8 cellular contexts compared by ENCODE assay signal in genomic region chr22:23144926-23145906, GRCh38. TPM values are rescaled to one million over a fixed set of nuclear protein-coding genes. Genes with fewer than 3 reads are reported as not detected.
DNase-seq lines count a peak whose midpoint lies in the region; ATAC-seq, FAIRE-seq and TF ChIP-seq lines count a peak whose summit lies in the region.

Gene RAB36 (plus strand): TSS chr22:23145477. CDS start chr22:23146617, 1,140 bp downstream.

- H3K36me3 ChIP-seq in H7 (replicated peaks; ENCODE audit: control insufficient read depth, insufficient read depth, low read length), result no peaks in the 10 kb centered on the region
- no peaks in the 10 kb centered on the region for H3K36me3 ChIP-seq in keratinocyte (ENCODE audit: control insufficient read depth in 2 of 2, extremely low read depth in 1 of 2, insufficient read depth in 2 of 2, low read length in 2 of 2)
- peaks cover 0 to 7% (median 0%) of the 10 kb centered on the region in 6 donors for H3K36me3 ChIP-seq in spleen

- H3K4me1 ChIP-seq in keratinocyte (ENCODE audit: control insufficient read depth, extremely low read depth, insufficient read depth, low read length), result peaks cover 29% of the 10 kb centered on the region
- H3K4me1 ChIP-seq in spleen, result peaks cover 26 to 89% (median 50%) of the 10 kb centered on the region in 6 donors

- H3K9me3 ChIP-seq in keratinocyte (ENCODE audit: control insufficient read depth, low read depth, low read length) (no peaks in the 10 kb centered on the region), spleen (no peaks in the 10 kb centered on the region)

- no peaks in the 10 kb centered on the region for H3K9me1 ChIP-seq in keratinocyte (ENCODE audit: control insufficient read depth, extremely low read depth, insufficient read depth, low read length)

- no peak for TF ChIP-seq CTCF in AG10803 (conservative IDR thresholded peaks at IDR 0.05; ENCODE audit: low read length)
- TF ChIP-seq CTCF in choroid plexus epithelial cell (conservative IDR thresholded peaks at IDR 0.05; ENCODE audit: low read depth, low read length), result no peak
- TF ChIP-seq CTCF in keratinocyte (optimal IDR thresholded peaks at IDR 0.05 in 1 of 3, IDR thresholded peaks at IDR 0.05 in 1 of 3, conservative IDR thresholded peaks at IDR 0.05 in 1 of 3; ENCODE audit: extremely low read depth in 1 of 3, insufficient read depth in 2 of 3, low read length in 3 of 3), result no peak
- no peak for TF ChIP-seq CTCF in spleen (IDR thresholded peaks at IDR 0.05 in 8 of 11, conservative IDR thresholded peaks at IDR 0.05 in 3 of 11)

- H2AFZ ChIP-seq in keratinocyte (ENCODE audit: control insufficient read depth, low read length), result peak within 1 kb of the TSS; percentile 87

- no peak for ATAC-seq in HG02884 (IDR thresholded peaks at IDR 0.05; ENCODE audit: unreplicated experiment)

- intact Hi-C loops in spleen (cut with DNase I; ENCODE audit: low total_unique reads), result no loop called here

- H3K4me3 ChIP-seq in AG10803 (ENCODE audit: low read length), result peak within 1 kb of the TSS; percentile 72
- peak within 1 kb of the TSS; percentile 55 for H3K4me3 ChIP-seq in H7 (ENCODE audit: insufficient read depth, low read depth, low read length)
- peak within 1 kb of the TSS; percentile 67 for H3K4me3 ChIP-seq in choroid plexus epithelial cell (ENCODE audit: low read depth, low read length)
- peak within 1 kb of the TSS; percentile 45 to 76 (median 74) for H3K4me3 ChIP-seq in keratinocyte (ENCODE audit: control insufficient read depth in 2 of 3, extremely low read depth in 1 of 3, insufficient read depth in 2 of 3, low read depth in 1 of 3, low read length in 3 of 3)
- peak within 1 kb of the TSS; percentile 24 to 71 (median 44) for H3K4me3 ChIP-seq in spleen

- peak; percentile 44 for FAIRE-seq in keratinocyte (lab: Jason Lieb, UNC)

- 10 to 16% (median 14%) methylated on average over 28 to 62 of the region's 62 CpGs for WGBS in spleen, 5 donors

- H3K27me3 ChIP-seq in H7 (ENCODE audit: control insufficient read depth, insufficient read depth, low read length), result peaks cover 4% of the 10 kb centered on the region
- no peaks in the 10 kb centered on the region for H3K27me3 ChIP-seq in keratinocyte (ENCODE audit: control insufficient read depth, extremely low read depth, insufficient read depth, low read length)
- H3K27me3 ChIP-seq in spleen (replicated peaks in 1 of 7), result no peaks in the 10 kb centered on the region

- H3K27ac ChIP-seq in keratinocyte (ENCODE audit: control insufficient read depth, insufficient read depth, low read length), result peak within 1 kb of the TSS; percentile 46
- peak within 1 kb of the TSS in 7 of 8 donors; percentile 15 to 80 (median 65) for H3K27ac ChIP-seq in spleen

- no peak for TF ChIP-seq POLR2A in spleen (IDR thresholded peaks at IDR 0.05)

- H3K9ac ChIP-seq in keratinocyte (ENCODE audit: control insufficient read depth, extremely low read depth, insufficient read depth, low read length), result peak within 1 kb of the TSS; percentile 74

- peak within 1 kb of the TSS; percentile 85 for H3K4me2 ChIP-seq in keratinocyte (ENCODE audit: control insufficient read depth, extremely low read depth, insufficient read depth, low read depth, low read length)

- H4K20me1 ChIP-seq in keratinocyte (ENCODE audit: control insufficient read depth, extremely low read depth, insufficient read depth, low read length), result peaks cover 3% of the 10 kb centered on the region

- dilution Hi-C loops in keratinocyte (cut with MboI; ENCODE audit: extremely low pct_ligation_motif_present, low sequenced_read_pairs), result no loop called here

- H3K79me2 ChIP-seq in keratinocyte (ENCODE audit: control insufficient read depth, insufficient read depth, low read length), result no peaks in the 10 kb centered on the region

- DNase-seq in AG10803 (ENCODE audit: low read depth) (peak; percentile 97), H7 (peak; percentile 99), NCI-H2227 (lab: John Stamatoyannopoulos, UW; ENCODE audit: unreplicated experiment) (peak; percentile 99), choroid plexus epithelial cell (ENCODE audit: low read depth) (peak; percentile 100), keratinocyte (ENCODE audit: low read depth, low spot score) (peak; percentile 99), spleen (peak; percentile 99)
- peak; percentile 90 for DNase-seq in activated CD4-positive, alpha-beta T cell treated with anti-CD3 and anti-CD28 coated beads for 48 hours

RNA-seq across cellular contexts. Expression of gene RAB36, which starts in this region (rescaled TPM):
- total RNA-seq in H7 (2014; rRNA removed; shearing (Covaris generic)), result 0.81 and 1.7 TPM in 2 replicates
- polyA plus RNA-seq in keratinocyte (1.7 to 4.9 TPM (median 1.9 TPM) in 3 replicates), spleen (1 to 10 TPM; 1.0 to 1.3 (median 1.2) TPM)
- not detected for polyA plus RNA-seq in keratinocyte (2011; ENCODE audit: low read depth)
- 2.0 and 2.6 TPM in 2 replicates for polyA plus RNA-seq in keratinocyte (2011; cell fraction: cytosol; rRNA removed)
- 3.8 and 5.6 TPM in 2 replicates for polyA plus RNA-seq in keratinocyte (2011; cell fraction: nucleus; rRNA removed)
- polyA plus RNA-seq in keratinocyte (2012; ENCODE audit: low replicate concordance), result 0.35 and 3.3 TPM in 2 replicates
- polyA minus RNA-seq in keratinocyte, result 3.2 to 6.5 TPM (median 3.3 TPM) in 3 replicates
- polyA minus RNA-seq in keratinocyte (2011; cell fraction: cytosol; rRNA and poly(A)+ RNA removed), result 2.3 TPM
- 2.7 and 3.3 TPM in 2 replicates for polyA minus RNA-seq in keratinocyte (2011; cell fraction: nucleus; rRNA and poly(A)+ RNA removed)
- 1 to 10 TPM; 1.6 to 3.7 (median 2.7) TPM for total RNA-seq in spleen
